ENCODE assay signal across 8 cellular contexts in the genomic region with DNA sequence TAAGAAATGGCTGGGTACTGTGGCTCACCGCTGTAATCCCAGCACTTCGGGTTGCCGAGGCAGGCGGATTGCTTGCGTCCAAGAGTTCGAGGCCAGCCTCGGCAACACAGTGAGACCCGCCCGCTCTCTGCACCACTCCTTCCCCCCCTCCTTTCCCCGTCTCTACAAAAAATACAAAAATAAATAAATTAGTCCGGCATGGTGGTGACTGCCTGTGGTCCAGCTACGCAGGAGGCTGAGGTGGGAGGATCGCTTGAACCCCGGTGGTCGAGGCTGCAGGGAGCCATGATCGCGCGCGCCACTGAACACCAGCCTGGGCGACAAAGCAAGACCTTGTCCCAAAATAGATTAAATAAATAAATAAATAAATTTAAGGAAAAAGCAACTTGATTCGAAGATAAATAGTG. TPM values are rescaled to one million over a fixed set of nuclear protein-coding genes. Genes with fewer than 3 reads are reported as not detected.
A peak's percentile ranks its signal among the peaks of the same experiment; 100 is the strongest.
DNase-seq lines count a peak whose midpoint lies in the region; ATAC-seq and TF ChIP-seq lines count a peak whose summit lies in the region.

No MANE protein-coding gene starts in this region.

- H4K20me1 ChIP-seq in SU-DHL-6 (ENCODE audit: low read depth, low read length): no peaks in the 10 kb centered on the region

- DNase-seq in NCI-H146 treated with DMSO at 0.1 percent for 48 hours (lab: John Stamatoyannopoulos, UW; ENCODE audit: unreplicated experiment): peak; percentile 56
- no peak for DNase-seq in NCI-H146 (lab: John Stamatoyannopoulos, UW)
- DNase-seq in left cardiac atrium: no peak
- DNase-seq in ecto neural progenitor cell (ENCODE audit: low spot score): no peak
- no peak for DNase-seq in NCI-H526 (lab: John Stamatoyannopoulos, UW)
- no peak for DNase-seq in NCI-H1694 treated with DMSO at 0.1 percent for 48 hours (lab: John Stamatoyannopoulos, UW)

- H3K36me3 ChIP-seq in SU-DHL-6 (ENCODE audit: low read length): no peaks in the 10 kb centered on the region

- H3F3A ChIP-seq in SU-DHL-6 (ENCODE audit: insufficient read depth): peaks cover 25% of the 10 kb centered on the region

- no peak for TF ChIP-seq CTCF in SU-DHL-6 (IDR thresholded peaks at IDR 0.05; ENCODE audit: insufficient read depth, low read length, poor library complexity, severe bottlenecking)

- H3K9me3 ChIP-seq in SU-DHL-6 (ENCODE audit: insufficient read depth, low read length): no peaks in the 10 kb centered on the region

- no peaks in the 10 kb centered on the region for H3K9me2 ChIP-seq in SU-DHL-6 (replicated peaks; ENCODE audit: insufficient read depth, low read length)

- H3K36me3 Mint-ChIP-seq in stimulated activated memory B cell treated with anti-CD40 and anti-IgM and Interleukin-4, amounts not matched to agents 10 μg/mL and 1 μg/mL and 100 μg/mL, for 72 hours: peaks cover 9% of the 10 kb centered on the region

- intact Hi-C loops in left cardiac atrium (cut with DNase I): no loop called here

- H3K4me3 ChIP-seq in SU-DHL-6 (ENCODE audit: insufficient read depth, low read length, poor library complexity, severe bottlenecking): peak overlapping the region; percentile 95

- peak overlapping the region; percentile 88 for H3K27ac Mint-ChIP-seq in stimulated activated memory B cell treated with anti-CD40 and anti-IgM and Interleukin-4, amounts not matched to agents 10 μg/mL and 1 μg/mL and 100 μg/mL, for 72 hours

- peaks cover 55% of the 10 kb centered on the region for H3K4me1 Mint-ChIP-seq in stimulated activated memory B cell treated with anti-CD40 and anti-IgM and Interleukin-4, amounts not matched to agents 10 μg/mL and 1 μg/mL and 100 μg/mL, for 72 hours

- peak overlapping the region; percentile 49 for H3K27ac ChIP-seq in SU-DHL-6 (ENCODE audit: low read depth, low read length)

- H3K4me2 ChIP-seq in SU-DHL-6 (ENCODE audit: low read depth, low read length, poor library complexity, severe bottlenecking): peak overlapping the region; percentile 92

- peak overlapping the region; percentile 98 for H3K4me3 Mint-ChIP-seq in stimulated activated memory B cell treated with anti-CD40 and anti-IgM and Interleukin-4, amounts not matched to agents 10 μg/mL and 1 μg/mL and 100 μg/mL, for 72 hours

- peak overlapping the region; percentile 100 for H2AFZ ChIP-seq in SU-DHL-6 (ENCODE audit: low read depth, low read length, severe bottlenecking)

- no peaks in the 10 kb centered on the region for H3K9me3 Mint-ChIP-seq in stimulated activated memory B cell treated with anti-CD40 and anti-IgM and Interleukin-4, amounts not matched to agents 10 μg/mL and 1 μg/mL and 100 μg/mL, for 72 hours

- ATAC-seq in left cardiac atrium: peak; percentile 5 to 10
- ATAC-seq in stimulated activated memory B cell treated with anti-CD40 and anti-IgM and Interleukin-4, amounts not matched to agents 10 μg/mL and 1 μg/mL and 100 μg/mL, for 72 hours: peak; percentile 26

- peak overlapping the region; percentile 48 for H3K9ac ChIP-seq in SU-DHL-6 (ENCODE audit: low read length)

- no peaks in the 10 kb centered on the region for H3K27me3 ChIP-seq in SU-DHL-6 (ENCODE audit: low read length)

- H3K27me3 Mint-ChIP-seq in stimulated activated memory B cell treated with anti-CD40 and anti-IgM and Interleukin-4, amounts not matched to agents 10 μg/mL and 1 μg/mL and 100 μg/mL, for 72 hours: no peaks in the 10 kb centered on the region

- peaks cover 42% of the 10 kb centered on the region for H3K79me2 ChIP-seq in SU-DHL-6 (ENCODE audit: insufficient read depth, low read length)

RNA-seq across cellular contexts. Expression of a gene that starts 0.4 kb away (rescaled TPM):
- 10 to 100 TPM; 44.5 to 48.7 TPM for total RNA-seq in left cardiac atrium

RNA-seq across cellular contexts. Expression of a gene that starts 20.4 kb away (rescaled TPM):
- 1 to 10 TPM; 6.5 to 6.8 TPM for total RNA-seq in left cardiac atrium

RNA-seq across cellular contexts. Expression of a gene that starts 47.0 kb away (rescaled TPM):
- 1 to 10 TPM; 2.7 to 8.5 TPM for total RNA-seq in left cardiac atrium
